In genomic region chr2:17636989-17637906, GRCh38 we compare ENCODE assay signal across 22 cellular contexts.
DNase-seq lines count a peak whose midpoint lies in the region; ATAC-seq, FAIRE-seq and TF ChIP-seq lines count a peak whose summit lies in the region.
"Had no signal": no experiment of that assay in that cellular context is flagged by ENCODE, and none has a peak within 500 bp of the region (broad histone marks: within the 10 kb centered on the region; RNA-seq: fewer than 3 reads in every experiment).

No MANE protein-coding gene starts in this region.

- H3K27ac ChIP-seq in kidney (ENCODE audit: low read depth in 2 of 2, low read length in 2 of 2) = peak overlapping the region in 1 of 2 donors; percentile 1
- H3K27ac ChIP-seq in psoas muscle = no peak overlapping the region
- no peak overlapping the region for H3K27ac ChIP-seq in Peyer's patch
- H3K27ac ChIP-seq: body of pancreas, coronary artery, PC-9, prostate gland, SK-N-MC had no signal

- H3K9ac ChIP-seq in kidney (ENCODE audit: low read length in 2 of 2) = no peak overlapping the region

- intact Hi-C loops in kidney (cut with DNase I) (no loop called here), psoas muscle (cut with DNase I) (no loop called here)

- H3K4me3 ChIP-seq in kidney (ENCODE audit: low read length in 2 of 2) (no peak overlapping the region), psoas muscle (no peak overlapping the region), Peyer's patch (no peak overlapping the region)
- H3K4me3 ChIP-seq: body of pancreas, coronary artery, PC-9, prostate gland, SK-N-MC had no signal

- no peaks in the 10 kb centered on the region for H3K9me3 ChIP-seq in kidney (ENCODE audit: control insufficient read depth in 1 of 2, low read length in 2 of 2)
- no peaks in the 10 kb centered on the region for H3K9me3 ChIP-seq in psoas muscle
- H3K9me3 ChIP-seq in Peyer's patch = no peaks in the 10 kb centered on the region
- H3K9me3 ChIP-seq: body of pancreas, prostate gland had no signal

- ATAC-seq in GM19035 (IDR thresholded peaks at IDR 0.05; ENCODE audit: unreplicated experiment) = peak; percentile 56
- ATAC-seq in HG02938 (IDR thresholded peaks at IDR 0.05; ENCODE audit: unreplicated experiment) = no peak
- ATAC-seq in psoas muscle = no peak
- ATAC-seq: activated CD4-positive, CD25-positive, alpha-beta regulatory T cell treated with anti-CD3 and anti-CD28 coated beads, Interleukin-2, amount 50 U/mL, for 24 hours; activated T-cell treated with anti-CD3 and anti-CD28 coated beads, Interleukin-2, amount 50 U/mL, for 72 hours; body of pancreas had no signal

- TF ChIP-seq CTCF in kidney (IDR thresholded peaks at IDR 0.05; ENCODE audit: borderline replicate concordance, extremely low read depth, insufficient read depth) (no peak), psoas muscle (IDR thresholded peaks at IDR 0.05) (no peak), Peyer's patch (IDR thresholded peaks at IDR 0.05) (no peak)

- WGBS in psoas muscle, 3 donors = 75 to 78% (median 77%) methylated on average over 12 of the region's 12 CpGs

- TF ChIP-seq POLR2A in Peyer's patch (IDR thresholded peaks at IDR 0.05) = no peak

- H3K36me3 ChIP-seq in kidney (ENCODE audit: control insufficient read depth in 1 of 2, insufficient read depth in 2 of 2, low read length in 2 of 2) (no peaks in the 10 kb centered on the region), psoas muscle (ENCODE audit: insufficient read depth in 1 of 2, low read depth in 1 of 2) (no peaks in the 10 kb centered on the region), Peyer's patch (no peaks in the 10 kb centered on the region)
- H3K36me3 ChIP-seq: prostate gland had no signal

- FAIRE-seq in kidney (lab: Jason Lieb, UNC) = no peak
- FAIRE-seq: islet of Langerhans had no signal

- DNase-seq in COR-L47 (lab: John Stamatoyannopoulos, UW) (peak; percentile 3), RPMI7951 (ENCODE audit: low read depth) (peak; percentile 33), kidney (peak; percentile 61), psoas muscle (no peak), Peyer's patch (no peak)
- DNase-seq in activated CD8-positive, alpha-beta memory T cell treated with anti-CD3 and anti-CD28 coated beads, Interleukin-2, amount 50 U/mL, for 48 hours = no peak
- DNase-seq: activated CD8-positive, alpha-beta memory T cell treated with anti-CD3 and anti-CD28 coated beads for 24 hours; activated T-cell treated with anti-CD3 and anti-CD28 coated beads, Interleukin-2, amount 50 U/mL, for 72 hours; body of pancreas; NCI-H1417 treated with DMSO at 0.1 percent for 48 hours; NCI-H2171; NCI-H748 treated with DMSO at 0.1 percent for 48 hours; PC-9; stimulated activated CD4-positive, alpha-beta T cell treated with anti-CD3 and anti-CD28 coated beads, Interleukin-12 subunit alpha, Interleukin-12 subunit beta, amount 100 ng/mL, for 4 hours; T1000 had no signal

- H3K27me3 ChIP-seq in psoas muscle (ENCODE audit: insufficient read depth in 3 of 3, low read length in 2 of 3) (no peaks in the 10 kb centered on the region), Peyer's patch (no peaks in the 10 kb centered on the region)
- H3K27me3 ChIP-seq: body of pancreas had no signal

- H3K4me1 ChIP-seq in kidney (ENCODE audit: control insufficient read depth in 1 of 2, insufficient read depth in 1 of 2, low read depth in 1 of 2, low read length in 2 of 2) (no peaks in the 10 kb centered on the region), psoas muscle (no peaks in the 10 kb centered on the region), Peyer's patch (no peaks in the 10 kb centered on the region)
- H3K4me1 ChIP-seq: body of pancreas, prostate gland had no signal

Comparison
In these comparisons a context has a peak if more than half of its experiments do, and no peak if none do; other contexts are left out.
1. DNase-seq: peak in COR-L47 (single experiment), RPMI7951 (single experiment) and kidney (single experiment); none in psoas muscle (0 of 2), activated CD8-positive, alpha-beta memory T cell treated with anti-CD3 and anti-CD28 coated beads, Interleukin-2, amount 50 U/mL, for 48 hours (single experiment) and Peyer's patch (0 of 3).